25 cellular contexts compared by ENCODE assay signal in the genomic region with DNA sequence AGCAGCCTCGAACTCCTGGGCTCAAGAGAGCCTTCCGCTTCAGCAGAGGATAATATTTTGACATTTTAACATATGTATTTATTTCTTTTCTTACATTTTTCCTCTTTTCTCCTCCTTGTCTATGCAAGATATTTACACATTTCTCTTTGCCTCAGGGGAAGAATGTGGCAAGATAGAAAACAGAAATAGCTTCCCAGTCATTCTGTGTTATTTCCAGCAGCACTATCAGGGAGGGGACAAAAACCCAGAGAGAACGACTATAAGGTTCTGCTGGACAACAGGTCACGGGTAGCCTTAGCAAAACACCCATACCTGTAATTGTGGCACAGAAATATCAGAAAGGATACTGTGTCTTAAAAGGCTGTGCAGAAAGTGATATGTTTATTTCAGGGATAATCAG. TPM values are rescaled to one million over a fixed set of nuclear protein-coding genes. Genes with fewer than 3 reads are reported as not detected.
DNase-seq lines count a peak whose midpoint lies in the region; ATAC-seq and TF ChIP-seq lines count a peak whose summit lies in the region.
"Had no signal": no experiment of that assay in that cellular context is flagged by ENCODE, and none has a peak within 500 bp of the region (broad histone marks: within the 10 kb centered on the region; RNA-seq: fewer than 3 reads in every experiment).

No MANE protein-coding gene starts in this region.

- H3K9me3 Mint-ChIP-seq in stimulated activated naive CD8-positive, alpha-beta T cell treated with anti-CD3 and anti-CD28 coated beads, Interleukin-15, amount 100 ng/mL, for 72 hours: no peaks in the 10 kb centered on the region

- no peak overlapping the region for H3K27ac Mint-ChIP-seq in stimulated activated naive CD8-positive, alpha-beta T cell treated with anti-CD3 and anti-CD28 coated beads, Interleukin-15, amount 100 ng/mL, for 72 hours
- H3K27ac Mint-ChIP-seq: CD14-positive monocyte; CD4-positive, alpha-beta memory T cell; CD4-positive, CD25-positive, alpha-beta regulatory T cell; CD8-positive, alpha-beta memory T cell had no signal

- no CpG with 5 or more reads among the region's 4 CpGs for WGBS in mesendoderm (ENCODE audit: extremely low coverage, insufficient coverage, low lambda C conversion rate)

- TF ChIP-seq CTCF in ascending aorta (IDR thresholded peaks at IDR 0.05): no peak

- no peaks in the 10 kb centered on the region for H3K27me3 ChIP-seq in mesendoderm (ENCODE audit: insufficient read depth, low read length, poor library complexity)
- no peaks in the 10 kb centered on the region for H3K27me3 ChIP-seq in ascending aorta
- H3K27me3 ChIP-seq: BLaER1 had no signal

- intact Hi-C loops in left ventricle myocardium superior (cut with micrococcal nuclease): no loop called here
- intact Hi-C loops in Right ventricle myocardium superior (cut with DNase I): no loop called here
- intact Hi-C loops in ascending aorta (cut with DNase I): no loop called here

- H2BK120ac ChIP-seq in mesendoderm (ENCODE audit: low read depth, low read length): no peak overlapping the region

- no peaks in the 10 kb centered on the region for H3K79me2 ChIP-seq in mesendoderm (ENCODE audit: control insufficient read depth, insufficient read depth, low read length)

- H3K27ac ChIP-seq in mesendoderm (ENCODE audit: low read depth, low read length): no peak overlapping the region
- H3K27ac ChIP-seq in ascending aorta: no peak overlapping the region
- H3K27ac ChIP-seq: BLaER1 had no signal

- H3K4me2 ChIP-seq in mesendoderm (ENCODE audit: low read length): no peak overlapping the region
- H3K4me2 ChIP-seq: BLaER1 had no signal

- H3K4me1 Mint-ChIP-seq in stimulated activated naive CD8-positive, alpha-beta T cell treated with anti-CD3 and anti-CD28 coated beads, Interleukin-15, amount 100 ng/mL, for 72 hours: no peaks in the 10 kb centered on the region
- H3K4me1 Mint-ChIP-seq: CD4-positive, alpha-beta memory T cell; CD4-positive, CD25-positive, alpha-beta regulatory T cell; CD8-positive, alpha-beta memory T cell had no signal

- H3K18ac ChIP-seq in mesendoderm (ENCODE audit: low read length): peak overlapping the region; percentile 75

- no peak overlapping the region for H2BK5ac ChIP-seq in mesendoderm (ENCODE audit: low read length)

- H3K56ac ChIP-seq in mesendoderm (ENCODE audit: low read length): no peak overlapping the region

- no peak overlapping the region for H3K23ac ChIP-seq in mesendoderm (ENCODE audit: low read length)

- H3K27me3 Mint-ChIP-seq in stimulated activated naive CD8-positive, alpha-beta T cell treated with anti-CD3 and anti-CD28 coated beads, Interleukin-15, amount 100 ng/mL, for 72 hours: peaks cover 30% of the 10 kb centered on the region

- no peak overlapping the region for H3K4ac ChIP-seq in mesendoderm (ENCODE audit: low read depth, low read length)

- H4K8ac ChIP-seq in mesendoderm (ENCODE audit: low read depth, low read length): no peak overlapping the region

- H3K36me3 ChIP-seq in mesendoderm (ENCODE audit: control insufficient read depth, insufficient read depth, low read length): no peaks in the 10 kb centered on the region
- no peaks in the 10 kb centered on the region for H3K36me3 ChIP-seq in ascending aorta
- H3K36me3 ChIP-seq: BE2C, BLaER1 had no signal

- H2BK15ac ChIP-seq in mesendoderm (replicated peaks; ENCODE audit: low read depth): no peak overlapping the region

- no peak overlapping the region for H3K9ac ChIP-seq in mesendoderm (ENCODE audit: low read length)
- H3K9ac ChIP-seq: BLaER1 had no signal

- no peaks in the 10 kb centered on the region for H3K79me1 ChIP-seq in mesendoderm (ENCODE audit: low read length)

- H2AK5ac ChIP-seq in mesendoderm (ENCODE audit: low read length): no peak overlapping the region

- H3K4me3 Mint-ChIP-seq in stimulated activated naive CD8-positive, alpha-beta T cell treated with anti-CD3 and anti-CD28 coated beads, Interleukin-15, amount 100 ng/mL, for 72 hours: no peak overlapping the region
- H3K4me3 Mint-ChIP-seq: CD14-positive monocyte; CD4-positive, alpha-beta memory T cell; CD4-positive, CD25-positive, alpha-beta regulatory T cell; CD8-positive, alpha-beta memory T cell had no signal

- no peak overlapping the region for H3K4me3 ChIP-seq in mesendoderm (ENCODE audit: low read length)
- H3K4me3 ChIP-seq in ascending aorta: no peak overlapping the region
- H3K4me3 ChIP-seq: BLaER1, GM12878 had no signal

- ATAC-seq in left ventricle myocardium superior: peak; percentile 19
- ATAC-seq in Right ventricle myocardium superior (ENCODE audit: poor library complexity): no peak
- no peak for ATAC-seq in stimulated activated naive CD8-positive, alpha-beta T cell treated with anti-CD3 and anti-CD28 coated beads, Interleukin-15, amount 100 ng/mL, for 72 hours
- ATAC-seq: GM12878 had no signal

- no peak overlapping the region for H4K5ac ChIP-seq in mesendoderm (ENCODE audit: low read length)

- DNase-seq in left ventricle myocardium superior (no peak), Right ventricle myocardium superior (no peak), mesendoderm (no peak), ascending aorta (ENCODE audit: low spot score in 2 of 2) (no peak)
- no peak for DNase-seq in stimulated activated naive CD8-positive, alpha-beta T cell treated with anti-CD3 and anti-CD28 coated beads, Interleukin-15, amount 100 ng/mL, for 72 hours
- DNase-seq: 8988T; ACHN; BE2C; C1 segment of cervical spinal cord; CD4-positive, alpha-beta memory T cell; CD4-positive, CD25-positive, alpha-beta regulatory T cell; CD8-positive, alpha-beta memory T cell; COR-L47; DMS 273 treated with DMSO at 0.1 percent for 48 hours; DMS153; DMS53; DMS79; DND-41; EL; GDM1 had no signal

- H3K4me1 ChIP-seq in mesendoderm (ENCODE audit: control insufficient read depth, low read depth, low read length) (no peaks in the 10 kb centered on the region), ascending aorta (no peaks in the 10 kb centered on the region)
- H3K4me1 ChIP-seq: BE2C, BLaER1 had no signal

- H3K9me3 ChIP-seq in ascending aorta: no peaks in the 10 kb centered on the region
- H3K9me3 ChIP-seq: BE2C had no signal

RNA-seq across cellular contexts. Expression of gene CD1D, which starts 7.9 kb away (rescaled TPM):
- total RNA-seq in left ventricle myocardium superior (1.4 TPM), Right ventricle myocardium superior (1.2 TPM), ascending aorta (not detected)
- polyA plus RNA-seq in mesendoderm (2013, experiment 1 of 2): 8.9 TPM
- polyA plus RNA-seq in mesendoderm (2013, experiment 2 of 2): 8.1 TPM
- total RNA-seq: CD4-positive, alpha-beta memory T cell; CD4-positive, CD25-positive, alpha-beta regulatory T cell; CD8-positive, alpha-beta memory T cell; G401 had no signal
- polyA plus RNA-seq: AG04450; CD8-positive, alpha-beta memory T cell had no signal
